Comparison of ENCODE assay signal across 19 cellular contexts in the genomic region with DNA sequence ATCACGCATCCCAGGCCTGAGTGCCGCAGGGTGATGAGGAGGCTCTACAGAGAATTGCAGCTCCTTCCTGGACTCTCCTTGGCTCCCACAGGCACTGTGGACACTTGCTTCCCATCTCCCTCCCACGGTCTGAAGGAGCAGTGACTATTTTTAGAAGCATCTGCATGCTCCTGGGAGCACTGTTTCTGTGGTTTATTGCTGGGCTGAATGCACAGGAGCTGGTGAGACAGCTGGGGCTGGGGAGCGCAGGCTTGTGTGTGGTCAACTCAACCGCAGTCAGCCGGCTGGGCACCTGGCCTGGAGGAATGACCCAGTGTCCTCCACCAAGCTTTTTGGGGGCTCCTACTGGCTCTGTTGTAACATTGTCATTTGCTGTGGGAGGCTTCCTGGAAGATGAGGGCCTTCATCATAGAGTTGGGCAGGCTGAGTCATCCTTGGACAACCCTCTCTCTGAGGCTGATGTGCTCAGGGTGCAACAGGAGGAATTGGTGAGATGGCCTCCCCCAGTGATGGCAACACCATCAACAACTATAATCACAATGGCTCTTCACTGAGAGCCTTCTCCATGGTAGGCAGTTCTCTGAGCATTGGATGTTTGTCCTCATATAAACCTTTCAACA. TPM values are rescaled to one million over a fixed set of nuclear protein-coding genes. Genes with fewer than 3 reads are reported as not detected.
A peak's percentile ranks its signal among the peaks of the same experiment; 100 is the strongest.
DNase-seq lines count a peak whose midpoint lies in the region; ATAC-seq and TF ChIP-seq lines count a peak whose summit lies in the region.
"Had no signal": no experiment of that assay in that cellular context is flagged by ENCODE, and none has a peak within 500 bp of the region (broad histone marks: within the 10 kb centered on the region; RNA-seq: fewer than 3 reads in every experiment).

No MANE protein-coding gene starts in this region.

- H3K36me3 ChIP-seq in heart left ventricle (no peaks in the 10 kb centered on the region), BE2C (no peaks in the 10 kb centered on the region)
- H3K36me3 ChIP-seq: lower lobe of right lung, upper lobe of right lung had no signal

- DNase-seq in heart left ventricle (peak in 3 of 5 donors; percentile 32 to 48 (median 41)), cardiac septum (ENCODE audit: low spot score) (no peak), occipital lobe (lab: John Stamatoyannopoulos, UW) (peak; percentile 74), NCI-H82 treated with DMSO at 0.1 percent for 48 hours (lab: John Stamatoyannopoulos, UW; ENCODE audit: unreplicated experiment) (no peak), GM10248 (ENCODE audit: extremely low spot score) (no peak), BE2C (no peak)
- DNase-seq: ACHN; activated effector memory CD4-positive, alpha-beta T cell treated with Interleukin-2 at 50 U/mL for 16 hours; CD8-positive, alpha-beta memory T cell; lower lobe of right lung; naive thymus-derived CD4-positive, alpha-beta T cell; NCI-H226; SHP77; upper lobe of right lung had no signal

- H3K4me1 ChIP-seq in heart left ventricle, result peaks cover 0 to 51% (median 7%) of the 10 kb centered on the region in 12 donors
- no peaks in the 10 kb centered on the region; the same call in 1 of the 2 replicates for H3K4me1 ChIP-seq in BE2C
- H3K4me1 ChIP-seq: parathyroid adenoma, upper lobe of right lung had no signal

- H3K9me3 ChIP-seq in heart left ventricle (no peaks in the 10 kb centered on the region), BE2C (no peaks in the 10 kb centered on the region)
- H3K9me3 ChIP-seq: lower lobe of right lung, upper lobe of right lung had no signal

- peaks cover 0 to 9% (median 0%) of the 10 kb centered on the region in 9 donors for H3K27me3 ChIP-seq in heart left ventricle
- H3K27me3 ChIP-seq in BE2C, result no peaks in the 10 kb centered on the region
- H3K27me3 ChIP-seq: upper lobe of right lung had no signal

- ATAC-seq in heart left ventricle, result peak; percentile 18 to 52 (median 29)
- ATAC-seq in GM21447 (IDR thresholded peaks at IDR 0.05; ENCODE audit: unreplicated experiment), result no peak
- ATAC-seq: lower lobe of right lung; naive thymus-derived CD4-positive, alpha-beta T cell; upper lobe of right lung; WTC11 had no signal

- 20 to 73% (median 68%) methylated on average over 1 to 6 of the region's 6 CpGs for WGBS in heart left ventricle, 4 donors

- H3K4me3 ChIP-seq in heart left ventricle (peak overlapping the region in 1 of 12 donors; percentile 9), BE2C (ENCODE audit: low read depth, low read length) (no peak overlapping the region)
- H3K4me3 ChIP-seq: lower lobe of right lung, upper lobe of right lung had no signal

- H3K27ac ChIP-seq in heart left ventricle (peak overlapping the region in 6 of 12 donors; percentile 13 to 63 (median 53)), cingulate gyrus (ENCODE audit: low read depth, low read length) (peak overlapping the region; percentile 96)
- H3K27ac ChIP-seq: lower lobe of right lung, parathyroid adenoma, upper lobe of right lung had no signal

- POLR2A ChIA-PET in GM10248 (lab: Yijun Ruan, JAX), result no interaction called here

- intact Hi-C loops in heart left ventricle (cut with DNase I) (no loop called here), cardiac septum (cut with DNase I) (no loop called here)

- CTCF ChIA-PET in GM10248 (lab: Yijun Ruan, JAX), result no interaction called here

- no peak for TF ChIP-seq POLR2A in heart left ventricle (IDR thresholded peaks at IDR 0.05)

- no peak for TF ChIP-seq CTCF in heart left ventricle (IDR thresholded peaks at IDR 0.05)
- no peak for TF ChIP-seq CTCF in GM10248 (IDR thresholded peaks at IDR 0.05; ENCODE audit: control extremely low read depth, extremely low read depth, low read depth, missing control alignments)
- no peak for TF ChIP-seq CTCF in BE2C (IDR thresholded peaks at IDR 0.05; ENCODE audit: low read depth, low read length)

RNA-seq across cellular contexts. Expression of a gene that starts 1.7 kb away (rescaled TPM):
- total RNA-seq in heart left ventricle (10 to 100 TPM in 5 of 9 donors, 1 to 10 TPM in 4; 2.5 to 14.6 (median 10.3) TPM), cardiac septum (16.0 TPM), occipital lobe (32.4 TPM)
- polyA plus RNA-seq in heart left ventricle, result 10 to 100 TPM in 1 of 2 donors, 1 to 10 TPM in 1; 2.7 to 14.6 TPM
- polyA plus RNA-seq in BE2C (2012; ENCODE audit: insufficient read depth, insufficient read length, low read depth), result 34.4 TPM
- total RNA-seq: endothelial cell of umbilical vein had no signal
- polyA plus RNA-seq: CD8-positive, alpha-beta memory T cell; endothelial cell of umbilical vein; naive thymus-derived CD4-positive, alpha-beta T cell had no signal

Comparison
In these comparisons a context has a peak if more than half of its experiments do, and no peak if none do; other contexts are left out.
1. DNase-seq: peak in heart left ventricle (3 of 5) and occipital lobe (single experiment); none in cardiac septum (single experiment), NCI-H82 treated with DMSO at 0.1 percent for 48 hours (single experiment), GM10248 (single experiment) and BE2C (single experiment).